ENCODE assay signal across 8 cellular contexts in genomic region chr10:69629897-69630650, GRCh38. TPM values are rescaled to one million over a fixed set of nuclear protein-coding genes. Genes with fewer than 3 reads are reported as not detected.
A peak's percentile ranks its signal among the peaks of the same experiment; 100 is the strongest.
DNase-seq lines count a peak whose midpoint lies in the region; ATAC-seq, FAIRE-seq and TF ChIP-seq lines count a peak whose summit lies in the region.

A gene with protein sequence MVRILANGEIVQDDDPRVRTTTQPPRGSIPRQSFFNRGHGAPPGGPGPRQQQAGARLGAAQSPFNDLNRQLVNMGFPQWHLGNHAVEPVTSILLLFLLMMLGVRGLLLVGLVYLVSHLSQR (plus strand): TSS chr10:69630247. CDS start chr10:69631744, 1,497 bp downstream.

- H3K36me3 Mint-ChIP-seq in chondrocyte (ENCODE audit: low read depth): peaks cover 12% of the 10 kb centered on the region

- peak; percentile 94 for TF ChIP-seq CTCF in MM.1S (IDR thresholded peaks at IDR 0.05; ENCODE audit: low read length)
- peak; percentile 100 for TF ChIP-seq CTCF in chondrocyte (IDR thresholded peaks at IDR 0.05)
- TF ChIP-seq CTCF in right lobe of liver (IDR thresholded peaks at IDR 0.05): peak; percentile 86 to 98 (median 96)

- H3K79me2 ChIP-seq in MM.1S (ENCODE audit: low read length): no peaks in the 10 kb centered on the region

- H3F3A ChIP-seq in MM.1S (ENCODE audit: insufficient read depth, low read length): no peaks in the 10 kb centered on the region

- peak within 1 kb of the TSS; percentile 67 for H3K4me3 Mint-ChIP-seq in chondrocyte (ENCODE audit: unreplicated experiment)

- peak within 1 kb of the TSS; percentile 73 for H3K4me3 ChIP-seq in MM.1S (ENCODE audit: low read length)
- peak within 1 kb of the TSS; percentile 56 to 67 (median 60) for H3K4me3 ChIP-seq in right lobe of liver

- no peak for FAIRE-seq in GM12891 (lab: Jason Lieb, UNC)

- peak within 1 kb of the TSS; percentile 85 for H2AFZ ChIP-seq in MM.1S (ENCODE audit: low read length)

- peaks cover 5% of the 10 kb centered on the region for H3K4me1 Mint-ChIP-seq in chondrocyte (ENCODE audit: low read depth)

- intact Hi-C loops in right lobe of liver (cut with DNase I): loop anchor here in 1 of 2 donors (10.0 kb wide), 1 partner anchor 215 kb away; the partner anchor contains the start of gene TACR2

- peak; percentile 69 for DNase-seq in GM12891 (ENCODE audit: insufficient read length, low spot score)
- peak; percentile 80 for DNase-seq in MM.1S
- peak; percentile 57 to 61 for DNase-seq in activated CD4-positive, alpha-beta T cell treated with anti-CD3 and anti-CD28 coated beads for 24 hours (ENCODE audit: low read depth in 2 of 2)
- no peak for DNase-seq in chondrocyte (ENCODE audit: low spot score)
- peak; percentile 66 to 79 (median 79) for DNase-seq in right lobe of liver
- DNase-seq in stimulated activated CD4-positive, alpha-beta T cell treated with anti-CD3 and anti-CD28 coated beads, Interleukin-4, amount 100 ng/mL, for 48 hours (ENCODE audit: low read depth in 2 of 2): peak; percentile 59 to 65
- DNase-seq in SKM-1 treated with dmso at 0.1 percent for 144 hours (lab: John Stamatoyannopoulos, UW; ENCODE audit: unreplicated experiment): no peak
- DNase-seq in GOT3 (lab: John Stamatoyannopoulos, UW): no peak

- no peaks in the 10 kb centered on the region for H3K9me3 Mint-ChIP-seq in chondrocyte (ENCODE audit: low read depth)

- no peak for TF ChIP-seq POLR2A in GM12891 (IDR thresholded peaks at IDR 0.05; ENCODE audit: low read depth, low read length)
- TF ChIP-seq POLR2A in right lobe of liver (IDR thresholded peaks at IDR 0.05): peak; percentile 51

- H3K4me2 ChIP-seq in MM.1S (ENCODE audit: low read depth, low read length): peak within 1 kb of the TSS; percentile 88

- H3K9me3 ChIP-seq in MM.1S (replicated peaks; ENCODE audit: insufficient read depth, low read length): no peaks in the 10 kb centered on the region
- H3K9me3 ChIP-seq in right lobe of liver: no peaks in the 10 kb centered on the region

- peaks cover 12% of the 10 kb centered on the region for H3K27me3 Mint-ChIP-seq in chondrocyte (ENCODE audit: low read depth)

- peak within 1 kb of the TSS; percentile 40; the same call in 1 of the 2 replicates for H3K9ac ChIP-seq in MM.1S (ENCODE audit: low read length)

- no peaks in the 10 kb centered on the region for H3K9me2 ChIP-seq in MM.1S (replicated peaks; ENCODE audit: insufficient read depth, low read length)

- H4K20me1 ChIP-seq in MM.1S (ENCODE audit: insufficient read depth, low read length): no peaks in the 10 kb centered on the region

- WGBS in right lobe of liver (ENCODE audit: insufficient coverage, low coverage, low lambda C conversion rate, missing lambda C conversion rate): 7% methylated on average over 26 of the region's 72 CpGs

- H3K27ac ChIP-seq in MM.1S (ENCODE audit: low read length): no peak within 1 kb of the TSS
- no peak within 1 kb of the TSS for H3K27ac ChIP-seq in right lobe of liver

- peak; percentile 89 to 99 (median 96) for ATAC-seq in right lobe of liver

- H3K4me1 ChIP-seq in MM.1S (ENCODE audit: low read length) (no peaks in the 10 kb centered on the region), right lobe of liver (no peaks in the 10 kb centered on the region)

- peaks cover 30% of the 10 kb centered on the region for H3K27me3 ChIP-seq in MM.1S (replicated peaks; ENCODE audit: insufficient read depth, low read length)
- H3K27me3 ChIP-seq in right lobe of liver: no peaks in the 10 kb centered on the region

- no peaks in the 10 kb centered on the region for H3K36me3 ChIP-seq in MM.1S (replicated peaks; ENCODE audit: insufficient read depth, low read length)
- H3K36me3 ChIP-seq in right lobe of liver: no peaks in the 10 kb centered on the region

- no peak within 1 kb of the TSS for H3K27ac Mint-ChIP-seq in chondrocyte (ENCODE audit: unreplicated experiment)

TF ChIP-seq in GM12891, 5 proteins besides CTCF, POLR2A, EP300 and RAD21:
- no peak for TF ChIP-seq POU2F2 (IDR thresholded peaks at IDR 0.05; ENCODE audit: low read depth, low read length)
- TF ChIP-seq PAX5 (IDR thresholded peaks at IDR 0.05; ENCODE audit: insufficient read depth, low read length, severe bottlenecking): no peak

RNA-seq across cellular contexts. Expression of the gene that starts here (rescaled TPM):
- polyA plus RNA-seq in GM12891 (2012; ENCODE audit: low read depth, missing spikeins): 0.23 TPM
- total RNA-seq in chondrocyte (5.0 to 13.7 TPM (median 9.7 TPM) in 3 replicates), right lobe of liver (1 to 10 TPM in 5 of 6 experiments, under 1 TPM in 1; 0.74 to 3.9 (median 1.5) TPM)

Comparison
In these comparisons a context has a peak if more than half of its experiments do, and no peak if none do; other contexts are left out.
1. DNase-seq: peak in GM12891 (single experiment), MM.1S (single experiment), activated CD4-positive, alpha-beta T cell treated with anti-CD3 and anti-CD28 coated beads for 24 hours (2 of 2), right lobe of liver (3 of 3) and stimulated activated CD4-positive, alpha-beta T cell treated with anti-CD3 and anti-CD28 coated beads, Interleukin-4, amount 100 ng/mL, for 48 hours (2 of 2); none in chondrocyte (single experiment), SKM-1 treated with dmso at 0.1 percent for 144 hours (single experiment) and GOT3 (single experiment).
2. Peak in every context shown above with its lines, with median percentiles within 50 percentile points of each other: CTCF ChIP-seq.